ENCODE assay signal across 8 cellular contexts in genomic region chr1:2392071-2392442, GRCh38. TPM values are rescaled to one million over a fixed set of nuclear protein-coding genes. Genes with fewer than 3 reads are reported as not detected.
DNase-seq lines count a peak whose midpoint lies in the region; ATAC-seq and TF ChIP-seq lines count a peak whose summit lies in the region.

No MANE protein-coding gene starts in this region.

- H3K4me1 ChIP-seq in hepatocyte (ENCODE audit: insufficient read depth): peaks cover 25% of the 10 kb centered on the region

- peaks cover 27% of the 10 kb centered on the region for H4K20me1 ChIP-seq in hepatocyte (ENCODE audit: insufficient read depth, poor library complexity, severe bottlenecking)

- H3K27me3 Mint-ChIP-seq in T-helper 1 cell treated with Interleukin-12 subunit alpha and Interleukin-12 subunit beta and Interleukin-4 antibody, amounts not matched to agents 30 μg/mL and 1 μg/mL, for 36 hours (ENCODE audit: low read depth): no peaks in the 10 kb centered on the region
- H3K27me3 Mint-ChIP-seq in stimulated activated memory B cell treated with anti-CD40 and anti-IgM and Interleukin-4, amounts not matched to agents 10 μg/mL and 1 μg/mL and 100 μg/mL, for 72 hours: no peaks in the 10 kb centered on the region

- no peaks in the 10 kb centered on the region for H3K36me3 ChIP-seq in hepatocyte (replicated peaks; ENCODE audit: insufficient read depth, low read depth)

- peak overlapping the region; percentile 24 for H3K4me3 ChIP-seq in hepatocyte

- H3K27ac ChIP-seq in VCaP: peak overlapping the region; percentile 93
- peak overlapping the region; percentile 59 for H3K27ac ChIP-seq in hepatocyte

- TF ChIP-seq CTCF in VCaP (conservative IDR thresholded peaks at IDR 0.05) (no peak), hepatocyte (IDR thresholded peaks at IDR 0.05; ENCODE audit: poor library complexity) (no peak)

- H3K4me1 Mint-ChIP-seq in T-helper 1 cell treated with Interleukin-12 subunit alpha and Interleukin-12 subunit beta and Interleukin-4 antibody, amounts not matched to agents 30 μg/mL and 1 μg/mL, for 36 hours (ENCODE audit: low read depth): peaks cover 19% of the 10 kb centered on the region
- H3K4me1 Mint-ChIP-seq in stimulated activated memory B cell treated with anti-CD40 and anti-IgM and Interleukin-4, amounts not matched to agents 10 μg/mL and 1 μg/mL and 100 μg/mL, for 72 hours: peaks cover 44% of the 10 kb centered on the region

- peaks cover 19% of the 10 kb centered on the region for H3K36me3 Mint-ChIP-seq in T-helper 1 cell treated with Interleukin-12 subunit alpha and Interleukin-12 subunit beta and Interleukin-4 antibody, amounts not matched to agents 30 μg/mL and 1 μg/mL, for 36 hours (ENCODE audit: low read depth)
- H3K36me3 Mint-ChIP-seq in stimulated activated memory B cell treated with anti-CD40 and anti-IgM and Interleukin-4, amounts not matched to agents 10 μg/mL and 1 μg/mL and 100 μg/mL, for 72 hours: peaks cover 29% of the 10 kb centered on the region

- peak overlapping the region; percentile 91 for H3K4me2 ChIP-seq in hepatocyte

- DNase-seq in T-helper 1 cell (no peak), hepatocyte (ENCODE audit: low spot score) (peak; percentile 35), NCI-H1436 treated with DMSO at 0.1 percent for 48 hours (lab: John Stamatoyannopoulos, UW) (no peak), UCSD-AML1 (lab: John Stamatoyannopoulos, UW; ENCODE audit: unreplicated experiment) (no peak), NOMO-1 treated with dmso at 0.1 percent for 144 hours (lab: John Stamatoyannopoulos, UW; ENCODE audit: unreplicated experiment) (no peak)

- ATAC-seq in stimulated activated memory B cell treated with anti-CD40 and anti-IgM and Interleukin-4, amounts not matched to agents 10 μg/mL and 1 μg/mL and 100 μg/mL, for 72 hours: peak; percentile 64

- 1% methylated on average over 22 of the region's 37 CpGs for WGBS in hepatocyte (ENCODE audit: low lambda C conversion rate, missing lambda C conversion rate)

- H2AFZ ChIP-seq in hepatocyte: no peak overlapping the region

- no peaks in the 10 kb centered on the region for H3K9me3 ChIP-seq in hepatocyte (ENCODE audit: low read depth)

- H3K27ac Mint-ChIP-seq in T-helper 1 cell treated with Interleukin-12 subunit alpha and Interleukin-12 subunit beta and Interleukin-4 antibody, amounts not matched to agents 30 μg/mL and 1 μg/mL, for 36 hours: peak overlapping the region; percentile 86
- peak overlapping the region; percentile 79 for H3K27ac Mint-ChIP-seq in stimulated activated memory B cell treated with anti-CD40 and anti-IgM and Interleukin-4, amounts not matched to agents 10 μg/mL and 1 μg/mL and 100 μg/mL, for 72 hours

- H3K9me2 ChIP-seq in hepatocyte (replicated peaks; ENCODE audit: insufficient read depth): no peaks in the 10 kb centered on the region

- H3K27me3 ChIP-seq in hepatocyte: no peaks in the 10 kb centered on the region

- peak overlapping the region; percentile 85 for H3K4me3 Mint-ChIP-seq in T-helper 1 cell treated with Interleukin-12 subunit alpha and Interleukin-12 subunit beta and Interleukin-4 antibody, amounts not matched to agents 30 μg/mL and 1 μg/mL, for 36 hours
- peak overlapping the region; percentile 79 for H3K4me3 Mint-ChIP-seq in stimulated activated memory B cell treated with anti-CD40 and anti-IgM and Interleukin-4, amounts not matched to agents 10 μg/mL and 1 μg/mL and 100 μg/mL, for 72 hours

- peaks cover 62% of the 10 kb centered on the region for H3K79me2 ChIP-seq in hepatocyte

- H3K9me3 Mint-ChIP-seq in T-helper 1 cell treated with Interleukin-12 subunit alpha and Interleukin-12 subunit beta and Interleukin-4 antibody, amounts not matched to agents 30 μg/mL and 1 μg/mL, for 36 hours: no peaks in the 10 kb centered on the region
- no peaks in the 10 kb centered on the region for H3K9me3 Mint-ChIP-seq in stimulated activated memory B cell treated with anti-CD40 and anti-IgM and Interleukin-4, amounts not matched to agents 10 μg/mL and 1 μg/mL and 100 μg/mL, for 72 hours

RNA-seq across cellular contexts. Expression of gene RER1, which starts 0.4 kb away (rescaled TPM):
- total RNA-seq in hepatocyte: 89.5 and 123 TPM in 2 replicates
- polyA plus RNA-seq in hepatocyte: 227 and 237 TPM in 2 replicates

RNA-seq across cellular contexts. Expression of gene MORN1, which starts 0.7 kb away (rescaled TPM):
- total RNA-seq in hepatocyte: 4.0 and 9.4 TPM in 2 replicates
- polyA plus RNA-seq in hepatocyte: 4.5 and 7.8 TPM in 2 replicates

RNA-seq across cellular contexts. Expression of gene PEX10, which starts 20.3 kb away (rescaled TPM):
- 25.5 and 31.6 TPM in 2 replicates for total RNA-seq in hepatocyte
- polyA plus RNA-seq in hepatocyte: 24.7 and 25.9 TPM in 2 replicates
